In the genomic region with DNA sequence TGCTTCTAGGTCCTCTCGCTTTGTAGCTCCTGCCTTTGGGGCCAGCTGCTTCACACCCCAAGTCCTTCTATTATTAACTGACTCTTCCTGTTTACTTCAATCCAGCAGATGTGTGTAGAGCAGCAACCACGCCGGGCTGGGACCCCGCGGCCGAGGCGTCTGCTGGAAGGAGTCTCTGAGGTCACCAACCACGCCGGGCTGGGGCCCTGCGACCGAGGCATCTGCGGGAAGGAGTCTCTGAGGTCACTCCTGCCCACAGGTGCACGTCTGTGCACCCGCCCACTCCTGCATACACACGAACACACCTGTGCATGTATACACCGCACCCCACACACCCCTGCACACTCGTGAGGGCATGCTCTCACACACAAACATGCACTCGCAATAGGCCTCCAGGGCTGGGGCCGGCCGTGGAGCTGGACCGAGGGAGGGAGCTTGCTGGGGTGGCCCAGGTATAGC, we compare ENCODE assay signal across 1 cellular context.
TF ChIP-seq lines count a peak whose summit lies in the region.

No MANE protein-coding gene starts in this region.

TF ChIP-seq in GM23338, 12 proteins besides CTCF, POLR2A, EP300 and RAD21 (continued from another document):
- TF ChIP-seq, protein P1, sequence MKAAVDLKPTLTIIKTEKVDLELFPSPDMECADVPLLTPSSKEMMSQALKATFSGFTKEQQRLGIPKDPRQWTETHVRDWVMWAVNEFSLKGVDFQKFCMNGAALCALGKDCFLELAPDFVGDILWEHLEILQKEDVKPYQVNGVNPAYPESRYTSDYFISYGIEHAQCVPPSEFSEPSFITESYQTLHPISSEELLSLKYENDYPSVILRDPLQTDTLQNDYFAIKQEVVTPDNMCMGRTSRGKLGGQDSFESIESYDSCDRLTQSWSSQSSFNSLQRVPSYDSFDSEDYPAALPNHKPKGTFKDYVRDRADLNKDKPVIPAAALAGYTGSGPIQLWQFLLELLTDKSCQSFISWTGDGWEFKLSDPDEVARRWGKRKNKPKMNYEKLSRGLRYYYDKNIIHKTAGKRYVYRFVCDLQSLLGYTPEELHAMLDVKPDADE (IDR thresholded peaks at IDR 0.05): no peak
- TF ChIP-seq POLR2AphosphoS5 (IDR thresholded peaks at IDR 0.05; ENCODE audit: low read depth) (no peak), ZNF114 (CRISPR knock-in tag; IDR thresholded peaks at IDR 0.05) (no peak), EZH2 (IDR thresholded peaks at IDR 0.05; ENCODE audit: low read depth, unreplicated experiment) (no peak), JUNB (IDR thresholded peaks at IDR 0.05; ENCODE audit: unreplicated experiment) (no peak), NANOG (IDR thresholded peaks at IDR 0.05; ENCODE audit: borderline replicate concordance) (no peak), STAT1 (IDR thresholded peaks at IDR 0.05; ENCODE audit: unreplicated experiment) (no peak)
- TF ChIP-seq, protein P2, sequence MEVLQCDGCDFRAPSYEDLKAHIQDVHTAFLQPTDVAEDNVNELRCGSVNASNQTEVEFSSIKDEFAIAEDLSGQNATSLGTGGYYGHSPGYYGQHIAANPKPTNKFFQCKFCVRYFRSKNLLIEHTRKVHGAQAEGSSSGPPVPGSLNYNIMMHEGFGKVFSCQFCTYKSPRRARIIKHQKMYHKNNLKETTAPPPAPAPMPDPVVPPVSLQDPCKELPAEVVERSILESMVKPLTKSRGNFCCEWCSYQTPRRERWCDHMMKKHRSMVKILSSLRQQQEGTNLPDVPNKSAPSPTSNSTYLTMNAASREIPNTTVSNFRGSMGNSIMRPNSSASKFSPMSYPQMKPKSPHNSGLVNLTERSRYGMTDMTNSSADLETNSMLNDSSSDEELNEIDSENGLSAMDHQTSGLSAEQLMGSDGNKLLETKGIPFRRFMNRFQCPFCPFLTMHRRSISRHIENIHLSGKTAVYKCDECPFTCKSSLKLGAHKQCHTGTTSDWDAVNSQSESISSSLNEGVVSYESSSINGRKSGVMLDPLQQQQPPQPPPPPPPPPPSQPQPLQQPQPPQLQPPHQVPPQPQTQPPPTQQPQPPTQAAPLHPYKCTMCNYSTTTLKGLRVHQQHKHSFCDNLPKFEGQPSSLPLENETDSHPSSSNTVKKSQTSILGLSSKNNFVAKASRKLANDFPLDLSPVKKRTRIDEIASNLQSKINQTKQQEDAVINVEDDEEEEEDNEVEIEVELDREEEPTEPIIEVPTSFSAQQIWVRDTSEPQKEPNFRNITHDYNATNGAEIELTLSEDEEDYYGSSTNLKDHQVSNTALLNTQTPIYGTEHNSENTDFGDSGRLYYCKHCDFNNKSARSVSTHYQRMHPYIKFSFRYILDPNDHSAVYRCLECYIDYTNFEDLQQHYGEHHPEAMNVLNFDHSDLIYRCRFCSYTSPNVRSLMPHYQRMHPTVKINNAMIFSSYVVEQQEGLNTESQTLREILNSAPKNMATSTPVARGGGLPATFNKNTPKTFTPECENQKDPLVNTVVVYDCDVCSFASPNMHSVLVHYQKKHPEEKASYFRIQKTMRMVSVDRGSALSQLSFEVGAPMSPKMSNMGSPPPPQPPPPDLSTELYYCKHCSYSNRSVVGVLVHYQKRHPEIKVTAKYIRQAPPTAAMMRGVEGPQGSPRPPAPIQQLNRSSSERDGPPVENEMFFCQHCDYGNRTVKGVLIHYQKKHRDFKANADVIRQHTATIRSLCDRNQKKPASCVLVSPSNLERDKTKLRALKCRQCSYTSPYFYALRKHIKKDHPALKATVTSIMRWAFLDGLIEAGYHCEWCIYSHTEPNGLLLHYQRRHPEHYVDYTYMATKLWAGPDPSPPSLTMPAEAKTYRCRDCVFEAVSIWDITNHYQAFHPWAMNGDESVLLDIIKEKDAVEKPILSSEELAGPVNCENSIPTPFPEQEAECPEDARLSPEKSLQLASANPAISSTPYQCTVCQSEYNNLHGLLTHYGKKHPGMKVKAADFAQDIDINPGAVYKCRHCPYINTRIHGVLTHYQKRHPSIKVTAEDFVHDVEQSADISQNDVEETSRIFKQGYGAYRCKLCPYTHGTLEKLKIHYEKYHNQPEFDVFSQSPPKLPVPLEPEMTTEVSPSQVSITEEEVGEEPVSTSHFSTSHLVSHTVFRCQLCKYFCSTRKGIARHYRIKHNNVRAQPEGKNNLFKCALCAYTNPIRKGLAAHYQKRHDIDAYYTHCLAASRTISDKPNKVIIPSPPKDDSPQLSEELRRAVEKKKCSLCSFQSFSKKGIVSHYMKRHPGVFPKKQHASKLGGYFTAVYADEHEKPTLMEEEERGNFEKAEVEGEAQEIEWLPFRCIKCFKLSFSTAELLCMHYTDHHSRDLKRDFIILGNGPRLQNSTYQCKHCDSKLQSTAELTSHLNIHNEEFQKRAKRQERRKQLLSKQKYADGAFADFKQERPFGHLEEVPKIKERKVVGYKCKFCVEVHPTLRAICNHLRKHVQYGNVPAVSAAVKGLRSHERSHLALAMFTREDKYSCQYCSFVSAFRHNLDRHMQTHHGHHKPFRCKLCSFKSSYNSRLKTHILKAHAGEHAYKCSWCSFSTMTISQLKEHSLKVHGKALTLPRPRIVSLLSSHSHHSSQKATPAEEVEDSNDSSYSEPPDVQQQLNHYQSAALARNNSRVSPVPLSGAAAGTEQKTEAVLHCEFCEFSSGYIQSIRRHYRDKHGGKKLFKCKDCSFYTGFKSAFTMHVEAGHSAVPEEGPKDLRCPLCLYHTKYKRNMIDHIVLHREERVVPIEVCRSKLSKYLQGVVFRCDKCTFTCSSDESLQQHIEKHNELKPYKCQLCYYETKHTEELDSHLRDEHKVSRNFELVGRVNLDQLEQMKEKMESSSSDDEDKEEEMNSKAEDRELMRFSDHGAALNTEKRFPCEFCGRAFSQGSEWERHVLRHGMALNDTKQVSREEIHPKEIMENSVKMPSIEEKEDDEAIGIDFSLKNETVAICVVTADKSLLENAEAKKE (CRISPR knock-in tag; IDR thresholded peaks at IDR 0.05): no peak
- TF ChIP-seq, protein P3, sequence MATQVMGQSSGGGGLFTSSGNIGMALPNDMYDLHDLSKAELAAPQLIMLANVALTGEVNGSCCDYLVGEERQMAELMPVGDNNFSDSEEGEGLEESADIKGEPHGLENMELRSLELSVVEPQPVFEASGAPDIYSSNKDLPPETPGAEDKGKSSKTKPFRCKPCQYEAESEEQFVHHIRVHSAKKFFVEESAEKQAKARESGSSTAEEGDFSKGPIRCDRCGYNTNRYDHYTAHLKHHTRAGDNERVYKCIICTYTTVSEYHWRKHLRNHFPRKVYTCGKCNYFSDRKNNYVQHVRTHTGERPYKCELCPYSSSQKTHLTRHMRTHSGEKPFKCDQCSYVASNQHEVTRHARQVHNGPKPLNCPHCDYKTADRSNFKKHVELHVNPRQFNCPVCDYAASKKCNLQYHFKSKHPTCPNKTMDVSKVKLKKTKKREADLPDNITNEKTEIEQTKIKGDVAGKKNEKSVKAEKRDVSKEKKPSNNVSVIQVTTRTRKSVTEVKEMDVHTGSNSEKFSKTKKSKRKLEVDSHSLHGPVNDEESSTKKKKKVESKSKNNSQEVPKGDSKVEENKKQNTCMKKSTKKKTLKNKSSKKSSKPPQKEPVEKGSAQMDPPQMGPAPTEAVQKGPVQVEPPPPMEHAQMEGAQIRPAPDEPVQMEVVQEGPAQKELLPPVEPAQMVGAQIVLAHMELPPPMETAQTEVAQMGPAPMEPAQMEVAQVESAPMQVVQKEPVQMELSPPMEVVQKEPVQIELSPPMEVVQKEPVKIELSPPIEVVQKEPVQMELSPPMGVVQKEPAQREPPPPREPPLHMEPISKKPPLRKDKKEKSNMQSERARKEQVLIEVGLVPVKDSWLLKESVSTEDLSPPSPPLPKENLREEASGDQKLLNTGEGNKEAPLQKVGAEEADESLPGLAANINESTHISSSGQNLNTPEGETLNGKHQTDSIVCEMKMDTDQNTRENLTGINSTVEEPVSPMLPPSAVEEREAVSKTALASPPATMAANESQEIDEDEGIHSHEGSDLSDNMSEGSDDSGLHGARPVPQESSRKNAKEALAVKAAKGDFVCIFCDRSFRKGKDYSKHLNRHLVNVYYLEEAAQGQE (IDR thresholded peaks at IDR 0.05; ENCODE audit: unreplicated experiment): no peak
